32 cellular contexts compared by ENCODE assay signal in the genomic region with DNA sequence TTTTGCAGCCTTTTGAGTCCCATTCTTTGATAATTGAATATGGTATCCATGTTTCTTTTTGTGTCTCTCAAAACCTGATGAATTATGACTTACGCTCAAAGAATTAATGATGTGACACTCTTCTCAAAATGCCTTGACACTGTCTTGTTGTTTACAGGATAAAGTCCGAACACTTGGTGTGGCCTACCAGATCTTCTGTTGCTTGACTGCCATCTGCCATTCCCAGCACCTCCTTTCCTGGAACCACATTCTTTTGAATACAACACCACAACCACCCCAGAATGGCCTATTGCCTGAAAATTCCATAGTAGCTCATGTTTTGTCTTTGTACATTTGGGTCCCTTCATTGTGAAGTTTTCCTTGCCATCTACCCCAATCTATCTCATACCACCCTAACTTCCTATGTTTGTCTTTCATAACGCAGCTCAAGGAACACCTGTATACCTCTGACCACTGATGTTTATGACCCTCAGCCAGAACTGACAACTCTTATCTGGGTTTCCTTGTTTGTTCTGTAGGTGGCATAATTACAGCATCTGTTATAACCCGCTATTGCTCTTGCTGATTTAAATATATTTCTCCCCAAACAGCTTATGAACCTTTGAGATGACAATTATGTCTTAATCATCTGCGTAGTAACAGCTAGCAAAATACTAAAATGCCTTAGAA.
"Had no signal": no experiment of that assay in that cellular context is flagged by ENCODE, and none has a peak within 500 bp of the region (broad histone marks: within the 10 kb centered on the region; RNA-seq: fewer than 3 reads in every experiment).

No MANE protein-coding gene starts in this region.

- H3K36me3 Mint-ChIP-seq: activated CD4-positive, alpha-beta memory T cell treated with anti-CD3 and anti-CD28 coated beads for 36 hours; activated CD8-positive, alpha-beta memory T cell treated with anti-CD3 and anti-CD28 coated beads, Interleukin-2, amount 10 ng/mL, durations not matched to agents 7 days and 5 days; activated naive CD4-positive, alpha-beta T cell treated with anti-CD3 and anti-CD28 coated beads, Interleukin-2, amount 50 U/mL, for 24 hours; activated naive CD8-positive, alpha-beta T cell treated with anti-CD3 and anti-CD28 coated beads for 36 hours; brain had no signal

- ATAC-seq: activated CD4-positive, alpha-beta T cell treated with anti-CD3 and anti-CD28 coated beads for 36 hours; activated CD8-positive, alpha-beta memory T cell treated with anti-CD3 and anti-CD28 coated beads, Interleukin-2, amount 10 ng/mL, durations not matched to agents 7 days and 5 days; activated CD8-positive, alpha-beta T cell treated with anti-CD3 and anti-CD28 coated beads, Interleukin-2, amount 10 ng/mL, durations not matched to agents 7 days and 5 days; gastroesophageal sphincter; heart right ventricle had no signal

- H3K4me3 Mint-ChIP-seq: activated CD4-positive, alpha-beta memory T cell treated with anti-CD3 and anti-CD28 coated beads for 36 hours; activated CD4-positive, alpha-beta T cell treated with anti-CD3 and anti-CD28 coated beads for 36 hours; activated CD4-positive, alpha-beta T cell treated with anti-CD3 and anti-CD28 coated beads, Interleukin-2, amount 10 ng/mL, durations not matched to agents 24 days and 14 days; activated CD8-positive, alpha-beta memory T cell treated with anti-CD3 and anti-CD28 coated beads, Interleukin-2, amount 10 ng/mL, durations not matched to agents 7 days and 5 days; activated CD8-positive, alpha-beta T cell treated with anti-CD3 and anti-CD28 coated beads, Interleukin-2, amount 10 ng/mL, durations not matched to agents 7 days and 5 days; activated naive CD4-positive, alpha-beta T cell treated with anti-CD3 and anti-CD28 coated beads for 36 hours; activated naive CD4-positive, alpha-beta T cell treated with anti-CD3 and anti-CD28 coated beads, Interleukin-2, amount 50 U/mL, for 24 hours; activated naive CD8-positive, alpha-beta T cell treated with anti-CD3 and anti-CD28 coated beads for 36 hours; activated T-helper 1 cell treated with anti-CD3 and anti-CD28 coated beads, Interleukin-12 subunit alpha, Interleukin-12 subunit beta, Interleukin-2, Interleukin-4 antibody, amounts not matched to agents 30 ng/mL and 10 ng/mL and 1 ng/mL, durations not matched to agents 14 hours and 24 hours and 36 hours; brain; dendritic cell treated with granulocyte-macrophage colony-stimulating factor and Interleukin-4, amounts not matched to agents 40 ng/mL and 50 ng/mL, for 4 days had no signal

- H3K4me1 ChIP-seq: ascending aorta, breast epithelium, esophagus muscularis mucosa, gastroesophageal sphincter had no signal

- H3K9me3 ChIP-seq: ascending aorta, esophagus muscularis mucosa, gastroesophageal sphincter had no signal

- H3K27ac ChIP-seq: ascending aorta, breast epithelium, cardiac muscle cell, coronary artery, dorsolateral prefrontal cortex, esophagus muscularis mucosa, gastroesophageal sphincter, heart right ventricle had no signal

- H3K36me3 ChIP-seq: ascending aorta, breast epithelium, cardiac muscle cell, esophagus muscularis mucosa, gastroesophageal sphincter, heart right ventricle had no signal

- H3K27me3 ChIP-seq: ascending aorta, breast epithelium, cardiac muscle cell, dorsolateral prefrontal cortex, esophagus muscularis mucosa, gastroesophageal sphincter, heart right ventricle had no signal

- H3K27ac Mint-ChIP-seq: activated CD4-positive, alpha-beta memory T cell treated with anti-CD3 and anti-CD28 coated beads for 36 hours; activated CD4-positive, alpha-beta T cell treated with anti-CD3 and anti-CD28 coated beads for 36 hours; activated CD4-positive, alpha-beta T cell treated with anti-CD3 and anti-CD28 coated beads, Interleukin-2, amount 10 ng/mL, durations not matched to agents 24 days and 14 days; activated CD8-positive, alpha-beta memory T cell treated with anti-CD3 and anti-CD28 coated beads, Interleukin-2, amount 10 ng/mL, durations not matched to agents 7 days and 5 days; activated CD8-positive, alpha-beta T cell treated with anti-CD3 and anti-CD28 coated beads, Interleukin-2, amount 10 ng/mL, durations not matched to agents 7 days and 5 days; activated naive CD4-positive, alpha-beta T cell treated with anti-CD3 and anti-CD28 coated beads for 36 hours; activated naive CD4-positive, alpha-beta T cell treated with anti-CD3 and anti-CD28 coated beads, Interleukin-2, amount 50 U/mL, for 24 hours; activated naive CD8-positive, alpha-beta T cell treated with anti-CD3 and anti-CD28 coated beads for 36 hours; activated T-helper 1 cell treated with anti-CD3 and anti-CD28 coated beads, Interleukin-12 subunit alpha, Interleukin-12 subunit beta, Interleukin-2, Interleukin-4 antibody, amounts not matched to agents 30 ng/mL and 10 ng/mL and 1 ng/mL, durations not matched to agents 14 hours and 24 hours and 36 hours; activated T-helper 2 cell treated with anti-CD3 and anti-CD28 coated beads, Interferon-gamma antibody, Interleukin-2, Interleukin-4, amounts not matched to agents 10 μg/mL and 5 μg/mL and 100 μg/mL, durations not matched to agents 14 hours and 24 hours and 36 hours; dendritic cell treated with granulocyte-macrophage colony-stimulating factor and Interleukin-4, amounts not matched to agents 40 ng/mL and 50 ng/mL, for 4 days had no signal

- H3K9me3 Mint-ChIP-seq: activated T-helper 1 cell treated with anti-CD3 and anti-CD28 coated beads, Interleukin-12 subunit alpha, Interleukin-12 subunit beta, Interleukin-2, Interleukin-4 antibody, amounts not matched to agents 30 ng/mL and 10 ng/mL and 1 ng/mL, durations not matched to agents 14 hours and 24 hours and 36 hours had no signal

- DNase-seq: activated CD4-positive, alpha-beta memory T cell treated with anti-CD3 and anti-CD28 coated beads for 36 hours; activated CD4-positive, alpha-beta T cell treated with anti-CD3 and anti-CD28 coated beads for 36 hours; activated CD4-positive, alpha-beta T cell treated with anti-CD3 and anti-CD28 coated beads, Interleukin-2, amount 10 ng/mL, durations not matched to agents 24 days and 14 days; activated CD4-positive, CD25-positive, alpha-beta regulatory T cell; activated CD4-positive, CD25-positive, alpha-beta regulatory T cell treated with anti-CD3 and anti-CD28 coated beads, Interleukin-2, amount 50 U/mL, for 72 hours; activated CD8-positive, alpha-beta memory T cell treated with anti-CD3 and anti-CD28 coated beads, Interleukin-2, amount 10 ng/mL, durations not matched to agents 7 days and 5 days; activated CD8-positive, alpha-beta memory T cell treated with anti-CD3 and anti-CD28 coated beads, Interleukin-2, amount 50 U/mL, for 4 hours; activated CD8-positive, alpha-beta T cell treated with anti-CD3 and anti-CD28 coated beads, Interleukin-2, amount 10 ng/mL, durations not matched to agents 7 days and 5 days; activated effector memory CD4-positive, alpha-beta T cell treated with anti-CD3 and anti-CD28 coated beads, Interleukin-2, amount 50 U/mL, for 16 hours; activated naive CD4-positive, alpha-beta T cell treated with anti-CD3 and anti-CD28 coated beads for 36 hours; activated naive CD8-positive, alpha-beta T cell treated with anti-CD3 and anti-CD28 coated beads for 36 hours; activated T-cell treated with anti-CD3 and anti-CD28 coated beads, Interleukin-2, amount 50 U/mL, for 1 hour; activated T-cell treated with anti-CD3 and anti-CD28 coated beads, Interleukin-2, amount 50 U/mL, for 48 hours; central memory CD4-positive, alpha-beta T cell; cerebellar nuclear complex; dorsolateral prefrontal cortex; effector memory CD4-positive, alpha-beta T cell; erythroblast; foreskin melanocyte; heart right ventricle; T-helper 2 cell had no signal

- H3K4me3 ChIP-seq: ascending aorta, breast epithelium, cardiac muscle cell, coronary artery, dorsolateral prefrontal cortex, esophagus muscularis mucosa, gastroesophageal sphincter, heart right ventricle had no signal

- H3K4me1 Mint-ChIP-seq: activated CD4-positive, alpha-beta T cell treated with anti-CD3 and anti-CD28 coated beads for 36 hours; activated CD4-positive, alpha-beta T cell treated with anti-CD3 and anti-CD28 coated beads, Interleukin-2, amount 10 ng/mL, durations not matched to agents 24 days and 14 days; activated CD8-positive, alpha-beta memory T cell treated with anti-CD3 and anti-CD28 coated beads, Interleukin-2, amount 10 ng/mL, durations not matched to agents 7 days and 5 days; activated naive CD4-positive, alpha-beta T cell treated with anti-CD3 and anti-CD28 coated beads, Interleukin-2, amount 50 U/mL, for 24 hours; activated naive CD8-positive, alpha-beta T cell treated with anti-CD3 and anti-CD28 coated beads for 36 hours; brain had no signal

- H3K27me3 Mint-ChIP-seq: activated CD4-positive, alpha-beta memory T cell treated with anti-CD3 and anti-CD28 coated beads for 36 hours; activated CD4-positive, alpha-beta T cell treated with anti-CD3 and anti-CD28 coated beads for 36 hours; activated CD4-positive, alpha-beta T cell treated with anti-CD3 and anti-CD28 coated beads, Interleukin-2, amount 10 ng/mL, durations not matched to agents 24 days and 14 days; activated CD8-positive, alpha-beta memory T cell treated with anti-CD3 and anti-CD28 coated beads, Interleukin-2, amount 10 ng/mL, durations not matched to agents 7 days and 5 days; activated naive CD4-positive, alpha-beta T cell treated with anti-CD3 and anti-CD28 coated beads, Interleukin-2, amount 50 U/mL, for 24 hours; activated naive CD8-positive, alpha-beta T cell treated with anti-CD3 and anti-CD28 coated beads for 36 hours; brain; dendritic cell treated with granulocyte-macrophage colony-stimulating factor and Interleukin-4, amounts not matched to agents 40 ng/mL and 50 ng/mL, for 4 days had no signal
